ENCODE assay signal across 5 cellular contexts in genomic region chr1:34905098-34905459, GRCh38. TPM values are rescaled to one million over a fixed set of nuclear protein-coding genes. Genes with fewer than 3 reads are reported as not detected.
"Had no signal": no experiment of that assay in that cellular context is flagged by ENCODE, and none has a peak within 500 bp of the region (broad histone marks: within the 10 kb centered on the region; RNA-seq: fewer than 3 reads in every experiment).

No MANE protein-coding gene starts in this region.

- H3K4me2 ChIP-seq: GM23338 had no signal

- H3K9me3 ChIP-seq: HAP-1 had no signal

- H3K9me3 Mint-ChIP-seq: GM23338 had no signal

- H3K36me3 ChIP-seq: HAP-1 had no signal

- H3K4me1 ChIP-seq: HAP-1 had no signal

- H2AFZ ChIP-seq: GM23338 had no signal

- H3K4me3 Mint-ChIP-seq: GM23338 had no signal

- H3K27ac Mint-ChIP-seq: GM23338 had no signal

- DNase-seq: IMR-90, KBM-7 had no signal

- H3K4me3 ChIP-seq: GM23338, HAP-1 had no signal

RNA-seq across cellular contexts. Expression of gene DLGAP3, which starts 24.4 kb away (rescaled TPM):
- total RNA-seq: HT-29, IMR-90 had no signal
